ENCODE assay signal across 22 cellular contexts in the genomic region with DNA sequence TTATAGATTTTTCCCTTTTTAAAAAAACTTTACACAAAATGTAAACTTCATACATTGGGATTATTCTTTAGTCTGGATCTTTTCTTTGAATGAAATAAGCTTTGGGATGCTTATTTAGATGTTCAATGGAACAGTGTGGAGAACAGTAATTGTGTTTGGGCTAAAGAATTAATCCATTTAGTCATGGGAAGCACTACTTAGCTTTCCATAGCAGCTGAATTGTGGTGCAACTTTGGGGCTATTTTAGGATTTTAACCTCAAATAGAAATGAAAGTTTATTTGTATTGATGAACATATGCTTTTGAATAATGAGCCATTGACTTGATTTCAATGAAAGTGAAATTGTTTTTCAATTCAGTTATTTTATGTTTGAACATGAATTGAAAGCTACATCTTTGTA.
"Had no signal": no experiment of that assay in that cellular context is flagged by ENCODE, and none has a peak within 500 bp of the region (broad histone marks: within the 10 kb centered on the region; RNA-seq: fewer than 3 reads in every experiment).

No MANE protein-coding gene starts in this region.

- H3K27ac ChIP-seq: esophagus squamous epithelium, heart right ventricle, left ventricle myocardium inferior, ovary, psoas muscle, skin epidermis, thoracic aorta, upper lobe of left lung had no signal

- H3K4me3 Mint-ChIP-seq: activated naive CD4-positive, alpha-beta T cell treated with anti-CD3 and anti-CD28 coated beads, Interleukin-2, amount 50 U/mL, for 24 hours; activated T-cell treated with anti-CD3 and anti-CD28 coated beads, Interleukin-2, amount 50 U/mL, for 72 hours; naive thymus-derived CD4-positive, alpha-beta T cell had no signal

- H3K4me3 ChIP-seq: esophagus squamous epithelium, heart right ventricle, left ventricle myocardium inferior, mucosa of descending colon, ovary, psoas muscle, skin epidermis, thoracic aorta, upper lobe of left lung had no signal

- H3K27me3 ChIP-seq: esophagus squamous epithelium, heart right ventricle, ovary, upper lobe of left lung had no signal

- DNase-seq: activated CD4-positive, alpha-beta T cell treated with anti-CD3 and anti-CD28 coated beads, Interleukin-2, amount 50 U/mL, for 1 hour; activated CD8-positive, alpha-beta memory T cell treated with anti-CD3 and anti-CD28 coated beads, Interleukin-2, amount 50 U/mL, for 4 hours; activated gamma-delta T cell; activated T-cell treated with anti-CD3 and anti-CD28 coated beads, Interleukin-2, amount 50 U/mL, for 72 hours; amniotic stem cell; dermis blood vessel endothelial cell; effector memory CD4-positive, alpha-beta T cell; esophagus squamous epithelium; heart right ventricle; left ventricle myocardium inferior; mammary epithelial cell; mucosa of descending colon; naive thymus-derived CD4-positive, alpha-beta T cell; ovary; psoas muscle; right cardiac atrium; stimulated activated CD4-positive, alpha-beta T cell treated with anti-CD3 and anti-CD28 coated beads, Interleukin-15, amount 100 ng/mL, for 24 hours; stimulated activated CD4-positive, alpha-beta T cell treated with anti-CD3 and anti-CD28 coated beads, Interleukin-2, amount 100 ng/mL, for 48 hours; upper lobe of left lung had no signal

- H3K27ac Mint-ChIP-seq: activated T-cell treated with anti-CD3 and anti-CD28 coated beads, Interleukin-2, amount 50 U/mL, for 72 hours; naive thymus-derived CD4-positive, alpha-beta T cell had no signal

- H3K9me3 Mint-ChIP-seq: activated naive CD4-positive, alpha-beta T cell treated with anti-CD3 and anti-CD28 coated beads, Interleukin-2, amount 50 U/mL, for 24 hours had no signal

- H3K9me3 ChIP-seq: esophagus squamous epithelium, heart right ventricle, left ventricle myocardium inferior, mucosa of descending colon, ovary, psoas muscle, thoracic aorta, upper lobe of left lung had no signal

- H3K27me3 Mint-ChIP-seq: activated naive CD4-positive, alpha-beta T cell treated with anti-CD3 and anti-CD28 coated beads, Interleukin-2, amount 50 U/mL, for 24 hours; naive thymus-derived CD4-positive, alpha-beta T cell had no signal

- H3K36me3 ChIP-seq: left ventricle myocardium inferior, ovary had no signal
